1 cellular context compared by ENCODE assay signal in the genomic region with DNA sequence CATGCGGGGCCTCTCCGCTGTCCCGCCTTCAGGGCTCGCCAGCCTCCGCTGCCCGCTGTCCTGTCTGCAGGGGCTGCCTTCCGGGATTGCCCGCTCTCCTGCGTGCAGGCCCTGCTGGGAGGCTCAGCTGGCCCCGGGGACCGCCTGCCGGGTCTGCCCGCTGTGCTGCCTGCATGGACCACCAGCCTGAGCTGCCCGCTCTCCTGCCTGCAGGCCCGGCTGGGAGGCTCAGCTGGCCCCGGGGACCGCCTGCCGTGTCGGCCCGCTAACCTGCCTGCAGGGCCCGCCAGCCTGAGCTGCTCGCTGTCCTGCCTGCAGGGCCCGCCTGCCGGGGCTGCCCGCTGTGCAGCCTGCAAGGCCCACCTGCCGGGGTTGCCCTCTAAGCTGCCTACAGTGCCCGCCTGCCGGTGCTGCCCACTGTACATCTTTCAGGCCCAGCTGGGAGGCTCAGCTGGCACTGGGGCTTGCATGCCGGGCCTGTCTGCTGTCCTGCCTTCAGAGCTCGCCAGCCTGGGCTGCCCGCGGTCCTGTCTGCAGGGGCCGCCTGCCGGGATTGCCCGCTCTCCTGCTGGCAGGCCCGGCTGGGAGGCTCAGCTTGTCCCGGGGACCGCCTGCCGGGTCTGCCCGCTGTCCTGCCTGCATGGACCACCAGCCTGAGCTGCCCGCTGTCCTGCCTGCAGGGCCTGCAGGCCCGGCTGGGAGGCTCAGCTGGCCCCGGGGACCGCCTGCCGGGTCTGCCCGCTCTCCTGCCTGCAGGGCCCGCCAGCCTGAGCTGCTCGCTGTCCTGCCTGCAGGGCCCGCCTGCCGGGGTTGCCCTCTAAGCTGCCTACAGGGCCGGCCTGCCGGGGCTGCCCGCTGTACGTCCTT.
TF ChIP-seq lines count a peak whose summit lies in the region.

No MANE protein-coding gene starts in this region.

TF ChIP-seq in WTC11, 78 proteins besides CTCF, POLR2A, EP300 and RAD21 (continued from another document):
- TF ChIP-seq ZNF423 (CRISPR knock-in tag; IDR thresholded peaks at IDR 0.05): no peak
